21 cellular contexts compared by ENCODE assay signal in the genomic region with DNA sequence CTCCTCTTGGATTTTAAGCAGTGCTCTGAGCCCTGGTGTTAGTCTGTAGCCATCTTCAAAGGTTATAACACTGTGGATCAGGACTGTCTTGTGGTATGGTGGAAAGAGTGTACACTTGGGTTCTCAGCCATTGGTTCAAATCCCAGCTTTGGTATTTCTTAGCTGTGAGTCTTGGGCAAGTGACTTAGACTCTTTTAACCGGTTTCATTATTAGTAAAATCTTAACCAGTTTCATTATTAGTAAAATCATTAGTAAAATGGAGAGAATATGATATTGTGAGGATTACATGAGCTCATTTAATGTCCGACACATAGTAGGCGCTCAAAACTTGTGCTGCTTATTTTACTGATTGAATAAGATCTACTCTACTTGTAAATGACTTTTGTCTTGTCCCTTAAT. TPM values are rescaled to one million over a fixed set of nuclear protein-coding genes. Genes with fewer than 3 reads are reported as not detected.
DNase-seq lines count a peak whose midpoint lies in the region; ATAC-seq and TF ChIP-seq lines count a peak whose summit lies in the region.
"Had no signal": no experiment of that assay in that cellular context is flagged by ENCODE, and none has a peak within 500 bp of the region (broad histone marks: within the 10 kb centered on the region; RNA-seq: fewer than 3 reads in every experiment).

No MANE protein-coding gene starts in this region.

- ATAC-seq in GM21381 (IDR thresholded peaks at IDR 0.05; ENCODE audit: unreplicated experiment) (peak; percentile 64), activated B cell treated with CpG ODN at 0.5 μM for 24 hours (ENCODE audit: low read depth) (peak; percentile 50), lower lobe of right lung (no peak), HG02840 (IDR thresholded peaks at IDR 0.05; ENCODE audit: low FRiP score, unreplicated experiment) (no peak)
- ATAC-seq: GM23338; heart left ventricle; naive thymus-derived CD4-positive, alpha-beta T cell had no signal

- H3K9me3 ChIP-seq in lower lobe of right lung: no peaks in the 10 kb centered on the region
- H3K9me3 ChIP-seq: prostate gland, SJSA1 had no signal

- no peak overlapping the region for H3K27ac ChIP-seq in lower lobe of right lung
- H3K27ac ChIP-seq: heart left ventricle, PC-9, prostate gland, SJSA1 had no signal

- POLR2A ChIA-PET in activated B cell treated with CpG ODN at 0.5 μM for 24 hours (lab: Charles Lee): interaction anchor here (1.3 kb wide), 1 partner anchor 13 kb away, joined by 5 read pairs; a partner anchor contains a TSS

- DNase-seq in GM06990 (ENCODE audit: extremely low read depth, insufficient read length): peak; percentile 57
- DNase-seq in GM12864 (ENCODE audit: low read depth): peak; percentile 15
- DNase-seq in activated B cell treated with CpG ODN at 0.5 μM for 24 hours: no peak
- DNase-seq in amniotic stem cell (lab: John Stamatoyannopoulos, UW): no peak
- DNase-seq in lower lobe of right lung: no peak
- DNase-seq: activated CD4-positive, alpha-beta T cell treated with anti-CD3 and anti-CD28 coated beads for 1 hour; AML-193; endodermal cell; heart left ventricle; Kasumi-1; naive thymus-derived CD4-positive, alpha-beta T cell; NCI-H1105 treated with DMSO at 0.1 percent for 48 hours; PC-9; small intestine; stimulated activated CD4-positive, alpha-beta T cell treated with anti-CD3 and anti-CD28 coated beads, Interleukin-4, amount 100 ng/mL, for 4 hours; stimulated activated CD8-positive, alpha-beta memory T cell treated with anti-CD3 and anti-CD28 coated beads, Interleukin-4, amount 100 ng/mL, for 48 hours had no signal

- H3K9me3 Mint-ChIP-seq in activated B cell treated with CpG ODN at 0.5 μM for 24 hours: peaks cover 6% of the 10 kb centered on the region
- H3K9me3 Mint-ChIP-seq: GM23338 had no signal

- peaks cover 3% of the 10 kb centered on the region for H3K4me1 Mint-ChIP-seq in activated B cell treated with CpG ODN at 0.5 μM for 24 hours
- H3K4me1 Mint-ChIP-seq: GM23338 had no signal

- H3K27me3 ChIP-seq in GM06990 (replicated peaks; ENCODE audit: control insufficient read depth, insufficient read depth, low read length) (no peaks in the 10 kb centered on the region), lower lobe of right lung (ENCODE audit: low read depth) (no peaks in the 10 kb centered on the region)
- H3K27me3 ChIP-seq: heart left ventricle, SJSA1 had no signal

- H3K27ac Mint-ChIP-seq in activated B cell treated with CpG ODN at 0.5 μM for 24 hours: peak overlapping the region; percentile 19
- H3K27ac Mint-ChIP-seq: endodermal cell; GM23338; naive thymus-derived CD4-positive, alpha-beta T cell had no signal

- H3K4me3 ChIP-seq in GM06990 (replicated peaks; ENCODE audit: low read depth, low read length) (no peak overlapping the region), GM12864 (ENCODE audit: low read depth, low read length) (no peak overlapping the region), lower lobe of right lung (no peak overlapping the region)
- H3K4me3 ChIP-seq: GM23338, heart left ventricle, PC-9, prostate gland, SJSA1 had no signal

- intact Hi-C loops in activated B cell treated with CpG ODN at 0.5 μM for 24 hours (cut with micrococcal nuclease) (no loop called here), lower lobe of right lung (cut with DNase I) (no loop called here)

- CTCF ChIA-PET in activated B cell treated with CpG ODN at 0.5 μM for 24 hours (lab: Charles Lee): interaction anchor here (0.7 to 1.5 kb wide), 4 partner anchors 10 to 36 kb away, joined by 3 to 7 read pairs (median 4); no protein-coding TSS in a partner anchor

- H3K4me1 ChIP-seq in lower lobe of right lung: no peaks in the 10 kb centered on the region
- H3K4me1 ChIP-seq: heart left ventricle, prostate gland, SJSA1 had no signal

- peaks cover 1% of the 10 kb centered on the region for H3K36me3 ChIP-seq in GM06990 (ENCODE audit: control insufficient read depth, insufficient read depth, low read length)
- peaks cover 26% of the 10 kb centered on the region for H3K36me3 ChIP-seq in lower lobe of right lung
- H3K36me3 ChIP-seq: prostate gland had no signal

- no peak overlapping the region for H3K4me3 Mint-ChIP-seq in activated B cell treated with CpG ODN at 0.5 μM for 24 hours
- H3K4me3 Mint-ChIP-seq: endodermal cell, GM23338 had no signal

- no peaks in the 10 kb centered on the region for H3K27me3 Mint-ChIP-seq in activated B cell treated with CpG ODN at 0.5 μM for 24 hours
- H3K27me3 Mint-ChIP-seq: naive thymus-derived CD4-positive, alpha-beta T cell had no signal

- peaks cover 45% of the 10 kb centered on the region for H3K36me3 Mint-ChIP-seq in activated B cell treated with CpG ODN at 0.5 μM for 24 hours (ENCODE audit: low read depth)

- TF ChIP-seq CTCF in GM06990 (IDR thresholded peaks at IDR 0.05; ENCODE audit: insufficient read depth, low read length, poor library complexity, severe bottlenecking): no peak
- TF ChIP-seq CTCF in GM12864 (IDR thresholded peaks at IDR 0.05; ENCODE audit: low read depth, low read length, missing control alignments): no peak
- TF ChIP-seq CTCF in activated B cell treated with CpG ODN at 0.5 μM for 24 hours (IDR thresholded peaks at IDR 0.05): no peak
- TF ChIP-seq CTCF in lower lobe of right lung (IDR thresholded peaks at IDR 0.05): no peak

RNA-seq across cellular contexts. Expression of a gene that starts 12.3 kb away (rescaled TPM):
- total RNA-seq in activated B cell treated with CpG ODN at 0.5 μM for 24 hours (37.9 and 39.1 TPM in 2 replicates), lower lobe of right lung (32.6 TPM)

RNA-seq across cellular contexts. Expression of a gene that starts 12.7 kb away (rescaled TPM):
- total RNA-seq in activated B cell treated with CpG ODN at 0.5 μM for 24 hours: 28.4 and 30.7 TPM in 2 replicates
- 30.2 TPM for total RNA-seq in lower lobe of right lung

Comparison
In these comparisons a context has a peak if more than half of its experiments do, and no peak if none do; other contexts are left out.
1. DNase-seq: peak in GM06990 (single experiment) and GM12864 (single experiment); none in activated B cell treated with CpG ODN at 0.5 μM for 24 hours (single experiment), amniotic stem cell (single experiment) and lower lobe of right lung (single experiment).
2. ATAC-seq: peak in GM21381 (single experiment) and activated B cell treated with CpG ODN at 0.5 μM for 24 hours (single experiment); none in lower lobe of right lung (0 of 2) and HG02840 (single experiment).